Comparison of ENCODE assay signal across 13 cellular contexts in genomic region chr7:120441850-120442249, GRCh38.
DNase-seq lines count a peak whose midpoint lies in the region; ATAC-seq and FAIRE-seq lines count a peak whose summit lies in the region.
"Had no signal": no experiment of that assay in that cellular context is flagged by ENCODE, and none has a peak within 500 bp of the region (broad histone marks: within the 10 kb centered on the region; RNA-seq: fewer than 3 reads in every experiment).

No MANE protein-coding gene starts in this region.

- peak; percentile 94 for FAIRE-seq in GM18507 (lab: Jason Lieb, UNC)

- H3K4me3 ChIP-seq in H7 (ENCODE audit: insufficient read depth, low read depth, low read length): no peak overlapping the region
- H3K4me3 ChIP-seq: thyroid gland had no signal

- DNase-seq in GM18507 (ENCODE audit: extremely low spot score, insufficient read length, low read depth) (no peak), SHP77 (lab: John Stamatoyannopoulos, UW) (no peak), NCI-H2227 (lab: John Stamatoyannopoulos, UW; ENCODE audit: unreplicated experiment) (no peak), H7 (no peak), DMS153 (lab: John Stamatoyannopoulos, UW) (no peak)
- DNase-seq: activated CD8-positive, alpha-beta memory T cell treated with anti-CD3 and anti-CD28 coated beads, Interleukin-2, amount 50 U/mL, for 48 hours; foreskin fibroblast; retina; thyroid gland had no signal

- peak; percentile 79 for ATAC-seq in GM19468 (IDR thresholded peaks at IDR 0.05; ENCODE audit: extremely low read depth, unreplicated experiment)
- ATAC-seq in HG02870 (IDR thresholded peaks at IDR 0.05; ENCODE audit: unreplicated experiment): peak; percentile 78
- peak; percentile 89 for ATAC-seq in HG03457 (IDR thresholded peaks at IDR 0.05; ENCODE audit: unreplicated experiment)
- ATAC-seq: HCT116 had no signal

- H3K27me3 ChIP-seq in H7 (ENCODE audit: control insufficient read depth, insufficient read depth, low read length): no peaks in the 10 kb centered on the region
- H3K27me3 ChIP-seq: thyroid gland had no signal

- no peaks in the 10 kb centered on the region for H3K36me3 ChIP-seq in H7 (replicated peaks; ENCODE audit: control insufficient read depth, insufficient read depth, low read length)
- H3K36me3 ChIP-seq: thyroid gland had no signal
